Comparison of ENCODE assay signal across 5 cellular contexts in genomic region chr17:32320080-32320479, GRCh38. TPM values are rescaled to one million over a fixed set of nuclear protein-coding genes. Genes with fewer than 3 reads are reported as not detected.
"Had no signal": no experiment of that assay in that cellular context is flagged by ENCODE, and none has a peak within 500 bp of the region (broad histone marks: within the 10 kb centered on the region; RNA-seq: fewer than 3 reads in every experiment).

No MANE protein-coding gene starts in this region.

RNA-seq across cellular contexts. Expression of gene RHBDL3, which starts 54.4 kb away (rescaled TPM):
- total RNA-seq: epithelial cell of proximal tubule, fibroblast of villous mesenchyme, foreskin keratinocyte, mammary epithelial cell had no signal
- polyA plus RNA-seq: immature natural killer cell had no signal
